2 cellular contexts compared by ENCODE assay signal in genomic region chr14:99271288-99271941, GRCh38.
TF ChIP-seq lines count a peak whose summit lies in the region.

No MANE protein-coding gene starts in this region.

TF ChIP-seq in H1, 55 proteins besides CTCF, POLR2A, EP300 and RAD21:
- no peak for TF ChIP-seq CBX8 (IDR thresholded peaks at IDR 0.05; ENCODE audit: borderline replicate concordance, low read depth, low read length)
- TF ChIP-seq ASH2L (IDR thresholded peaks at IDR 0.05; ENCODE audit: low read length): no peak
- TF ChIP-seq SIN3A (conservative IDR thresholded peaks at IDR 0.05 in 1 of 2, IDR thresholded peaks at IDR 0.05 in 1 of 2; ENCODE audit: low read depth in 1 of 2, low read length in 2 of 2): 0 out of 4 replicates have a peak, but pooled peaks of 1 of the 2 experiments have one; percentile 14
- no peak for TF ChIP-seq EGR1 (IDR thresholded peaks at IDR 0.05; ENCODE audit: borderline replicate concordance, low read depth, low read length)
- TF ChIP-seq RBBP5 (IDR thresholded peaks at IDR 0.05; ENCODE audit: borderline replicate concordance, low read depth, low read length): no peak

TF ChIP-seq in GM12891, 5 proteins besides CTCF, POLR2A, EP300 and RAD21:
- TF ChIP-seq POU2F2 (IDR thresholded peaks at IDR 0.05; ENCODE audit: low read depth, low read length) (no peak), TAF1 (IDR thresholded peaks at IDR 0.05; ENCODE audit: low read depth, low read length) (no peak), SPI1 (IDR thresholded peaks at IDR 0.05; ENCODE audit: low read depth, low read length) (no peak), PAX5 (IDR thresholded peaks at IDR 0.05; ENCODE audit: insufficient read depth, low read length, severe bottlenecking) (no peak), POLR2AphosphoS5 (IDR thresholded peaks at IDR 0.05; ENCODE audit: low read depth, low read length) (no peak)
